17 cellular contexts compared by ENCODE assay signal in the genomic region with DNA sequence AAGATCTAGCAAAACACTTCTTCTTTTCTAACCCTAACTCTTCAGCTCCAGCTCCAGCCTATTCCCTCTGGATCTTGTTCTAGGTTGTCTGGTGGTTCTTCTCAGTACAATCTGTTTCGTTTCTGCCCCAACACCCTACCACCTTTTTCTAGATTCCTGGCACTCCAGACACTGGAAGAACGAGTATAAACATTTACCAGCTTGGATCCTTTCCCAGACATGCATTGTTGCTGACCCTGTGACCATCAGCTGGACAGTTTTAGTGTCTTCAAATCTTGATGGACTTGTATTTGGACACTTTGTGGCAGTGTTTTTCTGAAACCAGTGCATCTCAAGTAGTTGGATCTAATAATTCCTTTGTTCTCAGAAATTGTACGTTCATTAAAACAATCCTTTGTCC. TPM values are rescaled to one million over a fixed set of nuclear protein-coding genes. Genes with fewer than 3 reads are reported as not detected.
A peak's percentile ranks its signal among the peaks of the same experiment; 100 is the strongest.
DNase-seq lines count a peak whose midpoint lies in the region; ATAC-seq, FAIRE-seq and TF ChIP-seq lines count a peak whose summit lies in the region.
"Had no signal": no experiment of that assay in that cellular context is flagged by ENCODE, and none has a peak within 500 bp of the region (broad histone marks: within the 10 kb centered on the region; RNA-seq: fewer than 3 reads in every experiment).

No MANE protein-coding gene starts in this region.

- no peak overlapping the region for H4K8ac ChIP-seq in mesendoderm (ENCODE audit: low read depth, low read length)

- peak overlapping the region; percentile 20 to 23; a peak in 3 of 6 replicates for H3K27ac ChIP-seq in A549
- peak overlapping the region; percentile 58 for H3K27ac ChIP-seq in mesendoderm (ENCODE audit: low read depth, low read length)
- H3K27ac ChIP-seq: Peyer's patch had no signal

- TF ChIP-seq RAD21 in A549 (conservative IDR thresholded peaks at IDR 0.05 in 1 of 2, IDR thresholded peaks at IDR 0.05 in 1 of 2), result no peak

- no peak for FAIRE-seq in A549 (lab: Jason Lieb, UNC)

- no peaks in the 10 kb centered on the region for H3K27me3 ChIP-seq in mesendoderm (ENCODE audit: insufficient read depth, low read length, poor library complexity)
- H3K27me3 ChIP-seq: Peyer's patch had no signal

- no peaks in the 10 kb centered on the region for H3K79me2 ChIP-seq in mesendoderm (ENCODE audit: control insufficient read depth, insufficient read depth, low read length)

- H3K4me1 ChIP-seq in A549 (peaks cover 21% of the 10 kb centered on the region; the same call in 2 of the 3 replicates), mesendoderm (ENCODE audit: control insufficient read depth, low read depth, low read length) (no peaks in the 10 kb centered on the region)

- H3K4me3 ChIP-seq in A549 (no peak overlapping the region), epithelial cell of proximal tubule (ENCODE audit: low read depth, low read length) (no peak overlapping the region), mesendoderm (ENCODE audit: low read length) (no peak overlapping the region)
- H3K4me3 ChIP-seq: Peyer's patch had no signal

- no peaks in the 10 kb centered on the region for H3K79me1 ChIP-seq in mesendoderm (ENCODE audit: low read length)

- H3K9ac ChIP-seq in mesendoderm (ENCODE audit: low read length), result no peak overlapping the region
- H3K9ac ChIP-seq: SK-N-SH had no signal

- no peak overlapping the region for H3K23ac ChIP-seq in mesendoderm (ENCODE audit: low read length)

- H3K4me2 ChIP-seq in A549 (peak overlapping the region; percentile 29), mesendoderm (ENCODE audit: low read length) (no peak overlapping the region)
- H3K4me2 ChIP-seq: SK-N-SH had no signal

- ATAC-seq in A549, result peak in 1 of 2 experiments; percentile 40; a peak in 1 of 6 replicates
- no peak for ATAC-seq in GM19328 (IDR thresholded peaks at IDR 0.05; ENCODE audit: unreplicated experiment)

- CTCF ChIA-PET in A549 (lab: Yijun Ruan, JAX), result no interaction called here

- H2BK5ac ChIP-seq in mesendoderm (ENCODE audit: low read length), result no peak overlapping the region

- 0 out of 3 replicates have a peak, but pooled peaks cover 7% of the 10 kb centered on the region for H3K9me3 ChIP-seq in A549
- H3K9me3 ChIP-seq: SK-N-SH had no signal

- no peak overlapping the region for H2BK15ac ChIP-seq in mesendoderm (replicated peaks; ENCODE audit: low read depth)

- no peak overlapping the region for H3K18ac ChIP-seq in mesendoderm (ENCODE audit: low read length)

- no peak overlapping the region for H2BK120ac ChIP-seq in mesendoderm (ENCODE audit: low read depth, low read length)

- WGBS in A549 (ENCODE audit: missing lambda C conversion rate), result 11% methylated on average over 3 of the region's 3 CpGs
- no CpG with 5 or more reads among the region's 3 CpGs for WGBS in mesendoderm (ENCODE audit: extremely low coverage, insufficient coverage, low lambda C conversion rate)

- TF ChIP-seq POLR2A in A549 (IDR thresholded peaks at IDR 0.05; ENCODE audit: low read length), result no peak

- peak in 1 of 2 experiments; percentile 10 for DNase-seq in A549 (ENCODE audit: low read depth in 1 of 2, low spot score in 1 of 2)
- DNase-seq in HT-29 (ENCODE audit: low spot score), result peak; percentile 41
- DNase-seq in epithelial cell of proximal tubule (ENCODE audit: low read depth), result peak; percentile 62
- no peak for DNase-seq in mesendoderm
- no peak for DNase-seq in activated CD8-positive, alpha-beta memory T cell treated with anti-CD3 and anti-CD28 coated beads for 24 hours
- no peak for DNase-seq in GM03348 (ENCODE audit: low spot score)
- DNase-seq: COR-L47, H9, NCI-H1417 treated with DMSO at 0.1 percent for 48 hours, NCI-H2029 treated with DMSO at 0.1 percent for 48 hours, NCI-H510A treated with DMSO at 0.1 percent for 48 hours, Peyer's patch, Right ventricle myocardium superior, SK-N-SH had no signal

- no peaks in the 10 kb centered on the region for H3K36me3 ChIP-seq in mesendoderm (ENCODE audit: control insufficient read depth, insufficient read depth, low read length)
- H3K36me3 ChIP-seq: Peyer's patch had no signal

- H3K56ac ChIP-seq in mesendoderm (ENCODE audit: low read length), result no peak overlapping the region

- H4K5ac ChIP-seq in mesendoderm (ENCODE audit: low read length), result no peak overlapping the region

- no peak for TF ChIP-seq EP300 in A549 (IDR thresholded peaks at IDR 0.05)

- H2AK5ac ChIP-seq in mesendoderm (ENCODE audit: low read length), result no peak overlapping the region

- POLR2A ChIA-PET in A549 (lab: Yijun Ruan, JAX), result no interaction called here

- TF ChIP-seq CTCF in A549 (IDR thresholded peaks at IDR 0.05), result no peak
- no peak for TF ChIP-seq CTCF in epithelial cell of proximal tubule (conservative IDR thresholded peaks at IDR 0.05; ENCODE audit: low read depth, low read length)

- no peak overlapping the region for H3K4ac ChIP-seq in mesendoderm (ENCODE audit: low read depth, low read length)

TF ChIP-seq in A549, 52 proteins besides CTCF, POLR2A, EP300 and RAD21:
- TF ChIP-seq CBX8 (IDR thresholded peaks at IDR 0.05) (no peak), POLR2AphosphoS2 (conservative IDR thresholded peaks at IDR 0.05; ENCODE audit: low read length) (no peak), BHLHE40 (IDR thresholded peaks at IDR 0.05; ENCODE audit: low read depth, low read length) (no peak), EHMT2 (IDR thresholded peaks at IDR 0.05; ENCODE audit: low read depth) (no peak), FOSL2 (IDR thresholded peaks at IDR 0.05) (no peak), FOSL2 (CRISPR knock-in tag; IDR thresholded peaks at IDR 0.05) (no peak), CEBPB (IDR thresholded peaks at IDR 0.05) (no peak), RARB (CRISPR knock-in tag; IDR thresholded peaks at IDR 0.05) (no peak), SREBF2 (IDR thresholded peaks at IDR 0.05) (no peak), MAFK (IDR thresholded peaks at IDR 0.05; ENCODE audit: partially characterized antibody) (no peak), CHD2 (IDR thresholded peaks at IDR 0.05; ENCODE audit: low read length, partially characterized antibody) (no peak)
- TF ChIP-seq, protein P1, sequence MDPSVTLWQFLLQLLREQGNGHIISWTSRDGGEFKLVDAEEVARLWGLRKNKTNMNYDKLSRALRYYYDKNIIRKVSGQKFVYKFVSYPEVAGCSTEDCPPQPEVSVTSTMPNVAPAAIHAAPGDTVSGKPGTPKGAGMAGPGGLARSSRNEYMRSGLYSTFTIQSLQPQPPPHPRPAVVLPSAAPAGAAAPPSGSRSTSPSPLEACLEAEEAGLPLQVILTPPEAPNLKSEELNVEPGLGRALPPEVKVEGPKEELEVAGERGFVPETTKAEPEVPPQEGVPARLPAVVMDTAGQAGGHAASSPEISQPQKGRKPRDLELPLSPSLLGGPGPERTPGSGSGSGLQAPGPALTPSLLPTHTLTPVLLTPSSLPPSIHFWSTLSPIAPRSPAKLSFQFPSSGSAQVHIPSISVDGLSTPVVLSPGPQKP (IDR thresholded peaks at IDR 0.05; ENCODE audit: low read depth, low read length), result no peak
- TF ChIP-seq, protein P2, sequence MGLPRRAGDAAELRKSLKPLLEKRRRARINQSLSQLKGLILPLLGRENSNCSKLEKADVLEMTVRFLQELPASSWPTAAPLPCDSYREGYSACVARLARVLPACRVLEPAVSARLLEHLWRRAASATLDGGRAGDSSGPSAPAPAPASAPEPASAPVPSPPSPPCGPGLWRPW (IDR thresholded peaks at IDR 0.05), result no peak

RNA-seq across cellular contexts. Expression of a gene that starts 30.6 kb away (rescaled TPM):
- polyA plus RNA-seq in A549 (2011; rRNA removed) (0.01 and 0.03 TPM in 2 replicates), A549 (2017; fragmentation: RNase III; extraction: RNeasy Plus Mini Kit Qiagen cat#74134 plus additional on column Dnase treatment) (not detected in 3 replicates)
- polyA plus RNA-seq in A549 (2012; cell fraction: cytosol; rRNA removed), result under 0.01 TPM in 1 of 2 replicates, not detected in the other
- polyA plus RNA-seq in A549 (2012; cell fraction: nucleus; rRNA removed), result 0.04 TPM in 1 of 2 replicates, not detected in the other
- polyA minus RNA-seq in A549 (2011; rRNA and poly(A)+ RNA removed), result 0.05 TPM in 1 of 2 replicates, not detected in the other
- total RNA-seq in HT-29 (2014; rRNA removed; shearing (Covaris generic)), result not detected in 2 replicates
- total RNA-seq in epithelial cell of proximal tubule, result 0.06 TPM in 1 of 2 replicates, not detected in the other
- 0.06 TPM for polyA plus RNA-seq in mesendoderm (2013, experiment 1 of 2)
- 0.03 TPM for polyA plus RNA-seq in mesendoderm (2013, experiment 2 of 2)
- total RNA-seq: A673 had no signal
- polyA plus RNA-seq: CD14-positive monocyte, SK-N-SH had no signal

Comparison
In these comparisons a context has a peak if more than half of its experiments do, and no peak if none do; other contexts are left out.
1. DNase-seq: peak in HT-29 (single experiment) and epithelial cell of proximal tubule (single experiment); none in mesendoderm (single experiment), activated CD8-positive, alpha-beta memory T cell treated with anti-CD3 and anti-CD28 coated beads for 24 hours (single experiment) and GM03348 (single experiment).